Comparison of ENCODE assay signal across 1 cellular context in genomic region chr7:4763794-4764185, GRCh38.
TF ChIP-seq lines count a peak whose summit lies in the region.

No MANE protein-coding gene starts in this region.

TF ChIP-seq in HepG2, 621 proteins besides CTCF, POLR2A, EP300 and RAD21:
- no peak for TF ChIP-seq ASH2L (IDR thresholded peaks at IDR 0.05; ENCODE audit: insufficient read length, low read depth, low read length)
- no peak for TF ChIP-seq PRDM4 (CRISPR knock-in tag; IDR thresholded peaks at IDR 0.05; ENCODE audit: borderline replicate concordance)
- TF ChIP-seq THAP8 (CRISPR knock-in tag; IDR thresholded peaks at IDR 0.05; ENCODE audit: borderline replicate concordance), result no peak
- peak; percentile 3 for TF ChIP-seq AGO2 (optimal IDR thresholded peaks at IDR 0.05; ENCODE audit: low read depth, low read length)
- TF ChIP-seq ZC3H13 (CRISPR knock-in tag; IDR thresholded peaks at IDR 0.05), result peak; percentile 6; the same call in 1 of the 2 replicates
- no peak for TF ChIP-seq ZNF451 (CRISPR knock-in tag; IDR thresholded peaks at IDR 0.05)
TF ChIP-seq in HepG2: peak in this region for 2.
